21 cellular contexts compared by ENCODE assay signal in genomic region chr4:3520276-3520675, GRCh38. TPM values are rescaled to one million over a fixed set of nuclear protein-coding genes. Genes with fewer than 3 reads are reported as not detected.
"Had no signal": no experiment of that assay in that cellular context is flagged by ENCODE, and none has a peak within 500 bp of the region (broad histone marks: within the 10 kb centered on the region; RNA-seq: fewer than 3 reads in every experiment).

No MANE protein-coding gene starts in this region.

- ATAC-seq: activated CD4-positive, CD25-positive, alpha-beta regulatory T cell treated with anti-CD3 and anti-CD28 coated beads, Interleukin-2, amount 50 U/mL, for 24 hours; activated naive CD8-positive, alpha-beta T cell treated with anti-CD3 and anti-CD28 coated beads, Interleukin-2, amount 50 U/mL, for 24 hours; effector memory CD8-positive, alpha-beta T cell; naive thymus-derived CD8-positive, alpha-beta T cell; sciatic nerve had no signal

- DNase-seq: activated CD4-positive, alpha-beta T cell treated with anti-CD3 and anti-CD28 coated beads, Interleukin-2, amount 50 U/mL, for 1 hour; activated naive CD4-positive, alpha-beta T cell; activated naive CD8-positive, alpha-beta T cell treated with anti-CD3 and anti-CD28 coated beads, Interleukin-2, amount 50 U/mL, for 24 hours; activated T-cell treated with anti-CD3 and anti-CD28 coated beads for 4 hours; dermis blood vessel endothelial cell; effector memory CD8-positive, alpha-beta T cell; naive thymus-derived CD8-positive, alpha-beta T cell; stimulated activated CD4-positive, alpha-beta T cell treated with anti-CD3 and anti-CD28 coated beads, Interleukin-4, amount 100 ng/mL, for 1 hour; stimulated activated naive CD4-positive, alpha-beta T cell treated with Interleukin-2 at 50 U/mL for 16 hours; substantia nigra had no signal

- H3K9me3 ChIP-seq: ascending aorta, breast epithelium, prostate gland, transverse colon, vagina had no signal

- H3K4me1 ChIP-seq: ascending aorta, breast epithelium, prostate gland, transverse colon, vagina had no signal

- H3K4me3 ChIP-seq: ascending aorta, breast epithelium, prostate gland, transverse colon, vagina had no signal

- H3K27ac ChIP-seq: ascending aorta, breast epithelium, prostate gland, transverse colon, vagina had no signal

- H3K27me3 ChIP-seq: ascending aorta, breast epithelium, transverse colon, vagina had no signal

- FAIRE-seq: frontal cortex, islet of Langerhans had no signal

RNA-seq across cellular contexts. Expression of gene DOK7, which starts 57.2 kb away (rescaled TPM):
- total RNA-seq: activated CD8-positive, alpha-beta memory T cell treated with anti-CD3 and anti-CD28 coated beads for 36 hours; naive thymus-derived CD8-positive, alpha-beta T cell; omental fat pad; sciatic nerve had no signal
